In the genomic region with DNA sequence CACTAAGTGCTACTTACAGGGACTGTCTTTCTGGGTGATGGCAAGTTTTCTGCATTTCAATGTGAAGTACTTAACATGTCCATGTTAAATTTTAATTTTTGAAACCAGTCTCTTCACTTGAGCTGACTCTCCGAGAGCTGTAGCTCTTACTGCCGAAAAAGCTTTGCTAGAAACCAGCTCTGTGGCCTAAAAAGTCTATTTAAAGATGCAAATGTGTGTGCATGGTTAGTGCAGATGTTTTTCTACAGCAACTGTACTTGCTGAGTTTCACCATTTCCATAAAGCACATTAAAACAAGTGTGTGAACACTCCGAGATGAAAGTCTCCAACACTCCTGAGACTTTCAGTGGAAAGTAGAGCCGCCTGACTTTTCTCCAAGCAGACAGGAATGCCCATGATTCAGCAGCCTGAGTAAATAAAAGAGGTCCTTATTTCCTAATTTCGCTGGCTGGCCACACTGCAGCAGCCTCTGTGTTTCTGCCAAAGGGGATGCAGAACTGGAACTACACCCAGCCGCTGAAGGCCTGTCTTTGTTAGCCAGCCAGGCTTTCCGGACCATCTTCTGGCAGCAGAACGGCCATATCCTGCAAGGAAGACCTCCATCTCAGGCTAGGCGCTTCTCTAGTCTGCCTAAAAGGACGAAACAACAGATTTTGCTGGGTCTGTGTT, we compare ENCODE assay signal across 8 cellular contexts.
DNase-seq lines count a peak whose midpoint lies in the region; ATAC-seq and TF ChIP-seq lines count a peak whose summit lies in the region.

No MANE protein-coding gene starts in this region.

- peaks cover 4% of the 10 kb centered on the region; the same call in 1 of the 2 replicates for H3K4me1 ChIP-seq in GM23338 (ENCODE audit: insufficient read depth)
- H3K4me1 ChIP-seq in right cardiac atrium (ENCODE audit: control insufficient read depth, insufficient read depth, low read length) = peaks cover 9% of the 10 kb centered on the region
- no peaks in the 10 kb centered on the region for H3K4me1 ChIP-seq in PC-9 (replicated peaks; ENCODE audit: insufficient read depth)

- H3K9me3 ChIP-seq in right cardiac atrium (ENCODE audit: control insufficient read depth, low read length) (no peaks in the 10 kb centered on the region), PC-9 (ENCODE audit: insufficient read depth, low read depth) (no peaks in the 10 kb centered on the region)

- H3K9me2 ChIP-seq in GM23338 (ENCODE audit: insufficient read depth) (no peaks in the 10 kb centered on the region), PC-9 (ENCODE audit: insufficient read depth) (no peaks in the 10 kb centered on the region)

- H3K27me3 ChIP-seq in GM23338 (ENCODE audit: insufficient read depth) = no peaks in the 10 kb centered on the region
- H3K27me3 ChIP-seq in right cardiac atrium (ENCODE audit: control insufficient read depth, insufficient read depth) = no peaks in the 10 kb centered on the region
- H3K27me3 ChIP-seq in PC-9 (ENCODE audit: insufficient read depth, low read depth) = peaks cover 6% of the 10 kb centered on the region

- H3F3A ChIP-seq in GM23338 (replicated peaks; ENCODE audit: low read depth) (no peaks in the 10 kb centered on the region), PC-9 (ENCODE audit: insufficient read depth, low read depth) (no peaks in the 10 kb centered on the region)

- no peak overlapping the region for H2AFZ ChIP-seq in GM23338
- H2AFZ ChIP-seq in PC-9 = no peak overlapping the region

- H3K4me3 Mint-ChIP-seq in GM23338 = no peak overlapping the region
- H3K4me3 Mint-ChIP-seq in stimulated activated effector memory CD8-positive, alpha-beta T cell treated with anti-CD3 and anti-CD28 coated beads, Interleukin-12 subunit alpha, Interleukin-12 subunit beta, amount 100 ng/mL, for 72 hours = no peak overlapping the region

- 19% methylated on average over 10 of the region's 10 CpGs for WGBS in right cardiac atrium

- no peak for DNase-seq in GM23338 (ENCODE audit: low spot score)
- DNase-seq in anterior cingulate cortex (lab: John Stamatoyannopoulos, UW) = peak in 57 of 58 donors; percentile 20 to 92 (median 73)
- DNase-seq in right cardiac atrium = peak; percentile 85 to 91 (median 87)
- DNase-seq in smooth muscle cell of the brain vasculature (ENCODE audit: low read depth, low spot score) = peak; percentile 24
- no peak for DNase-seq in PC-9
- no peak for DNase-seq in stimulated activated effector memory CD8-positive, alpha-beta T cell treated with anti-CD3 and anti-CD28 coated beads, Interleukin-12 subunit alpha, Interleukin-12 subunit beta, amount 100 ng/mL, for 72 hours (ENCODE audit: low spot score in 2 of 2)
- no peak for DNase-seq in AML-193 (lab: John Stamatoyannopoulos, UW)

- H3K36me3 ChIP-seq in GM23338 (ENCODE audit: insufficient read depth) = no peaks in the 10 kb centered on the region
- H3K36me3 ChIP-seq in PC-9 (ENCODE audit: low read depth) = no peaks in the 10 kb centered on the region

- peaks cover 10% of the 10 kb centered on the region; the same call in 2 of the 3 replicates for H3K36me3 Mint-ChIP-seq in GM23338 (ENCODE audit: low read depth)
- H3K36me3 Mint-ChIP-seq in stimulated activated effector memory CD8-positive, alpha-beta T cell treated with anti-CD3 and anti-CD28 coated beads, Interleukin-12 subunit alpha, Interleukin-12 subunit beta, amount 100 ng/mL, for 72 hours = no peaks in the 10 kb centered on the region

- no peak overlapping the region for H3K4me2 ChIP-seq in GM23338
- no peak overlapping the region for H3K4me2 ChIP-seq in PC-9

- CTCF ChIA-PET in PC-9 (lab: Charles Lee) = no interaction called here

- BruUV-seq in PC-9 (replicated peaks; lab: Mats Ljungman, UMichigan) = no TSS peak

- H3K9me3 Mint-ChIP-seq in GM23338 = no peaks in the 10 kb centered on the region
- no peaks in the 10 kb centered on the region for H3K9me3 Mint-ChIP-seq in stimulated activated effector memory CD8-positive, alpha-beta T cell treated with anti-CD3 and anti-CD28 coated beads, Interleukin-12 subunit alpha, Interleukin-12 subunit beta, amount 100 ng/mL, for 72 hours

- H3K4me3 ChIP-seq in GM23338 (no peak overlapping the region), right cardiac atrium (ENCODE audit: low read length) (no peak overlapping the region), PC-9 (no peak overlapping the region)

- ATAC-seq in GM23338 (peak; percentile 36; the same call in 2 of the 3 replicates), right cardiac atrium (peak; percentile 91 to 92), HG02571 (IDR thresholded peaks at IDR 0.05; ENCODE audit: unreplicated experiment) (no peak)
- no peak for ATAC-seq in stimulated activated effector memory CD8-positive, alpha-beta T cell treated with anti-CD3 and anti-CD28 coated beads, Interleukin-12 subunit alpha, Interleukin-12 subunit beta, amount 100 ng/mL, for 72 hours

- H3K27ac ChIP-seq in GM23338 (ENCODE audit: low read depth) (no peak overlapping the region), right cardiac atrium (ENCODE audit: low read length) (peak overlapping the region; percentile 85), PC-9 (no peak overlapping the region)

- H4K20me1 ChIP-seq in GM23338 (replicated peaks; ENCODE audit: insufficient read depth) (no peaks in the 10 kb centered on the region), PC-9 (ENCODE audit: insufficient read depth) (no peaks in the 10 kb centered on the region)

- H3K79me2 ChIP-seq in GM23338 (replicated peaks; ENCODE audit: insufficient read depth) (no peaks in the 10 kb centered on the region), PC-9 (ENCODE audit: low read depth) (no peaks in the 10 kb centered on the region)

- H3K27ac Mint-ChIP-seq in GM23338 = no peak overlapping the region; the same call in 1 of the 2 replicates
- H3K27ac Mint-ChIP-seq in stimulated activated effector memory CD8-positive, alpha-beta T cell treated with anti-CD3 and anti-CD28 coated beads, Interleukin-12 subunit alpha, Interleukin-12 subunit beta, amount 100 ng/mL, for 72 hours = no peak overlapping the region

- intact Hi-C loops in right cardiac atrium (cut with DNase I) = loop anchor here in 2 of 4 donors (5.0 to 10.0 kb wide), 3 partner anchors 54 to 122 kb away; a partner anchor contains a TSS
- intact Hi-C loops in PC-9 (cut with micrococcal nuclease; ENCODE audit: unreplicated experiment) = no loop called here

- H3K27me3 Mint-ChIP-seq in GM23338 (ENCODE audit: insufficient read depth, low read depth, poor library complexity) = peaks cover 3% of the 10 kb centered on the region

- POLR2A ChIA-PET in PC-9 (lab: Charles Lee; ENCODE audit: unreplicated experiment) = no interaction called here

- TF ChIP-seq CTCF in GM23338 (conservative IDR thresholded peaks at IDR 0.05; ENCODE audit: low read depth in 2 of 2) (no peak), PC-9 (conservative IDR thresholded peaks at IDR 0.05) (no peak)

- peaks cover 22% of the 10 kb centered on the region for H3K4me1 Mint-ChIP-seq in GM23338
- H3K4me1 Mint-ChIP-seq in stimulated activated effector memory CD8-positive, alpha-beta T cell treated with anti-CD3 and anti-CD28 coated beads, Interleukin-12 subunit alpha, Interleukin-12 subunit beta, amount 100 ng/mL, for 72 hours = no peaks in the 10 kb centered on the region

TF ChIP-seq in GM23338, 12 proteins besides CTCF, POLR2A, EP300 and RAD21 (continues in another document):
- TF ChIP-seq EZH2phosphoT487 (IDR thresholded peaks at IDR 0.05; ENCODE audit: unreplicated experiment) = no peak

Comparison
In these comparisons a context has a peak if more than half of its experiments do, and no peak if none do; other contexts are left out.
1. ATAC-seq: peak in GM23338 (single experiment) and right cardiac atrium (2 of 2); none in stimulated activated effector memory CD8-positive, alpha-beta T cell treated with anti-CD3 and anti-CD28 coated beads, Interleukin-12 subunit alpha, Interleukin-12 subunit beta, amount 100 ng/mL, for 72 hours (single experiment) and HG02571 (single experiment).
2. DNase-seq: peak in anterior cingulate cortex (57 of 58), right cardiac atrium (3 of 3) and smooth muscle cell of the brain vasculature (single experiment); none in GM23338 (single experiment), PC-9 (0 of 2), stimulated activated effector memory CD8-positive, alpha-beta T cell treated with anti-CD3 and anti-CD28 coated beads, Interleukin-12 subunit alpha, Interleukin-12 subunit beta, amount 100 ng/mL, for 72 hours (0 of 2) and AML-193 (0 of 2).